ENCODE assay signal across 2 cellular contexts in the genomic region with DNA sequence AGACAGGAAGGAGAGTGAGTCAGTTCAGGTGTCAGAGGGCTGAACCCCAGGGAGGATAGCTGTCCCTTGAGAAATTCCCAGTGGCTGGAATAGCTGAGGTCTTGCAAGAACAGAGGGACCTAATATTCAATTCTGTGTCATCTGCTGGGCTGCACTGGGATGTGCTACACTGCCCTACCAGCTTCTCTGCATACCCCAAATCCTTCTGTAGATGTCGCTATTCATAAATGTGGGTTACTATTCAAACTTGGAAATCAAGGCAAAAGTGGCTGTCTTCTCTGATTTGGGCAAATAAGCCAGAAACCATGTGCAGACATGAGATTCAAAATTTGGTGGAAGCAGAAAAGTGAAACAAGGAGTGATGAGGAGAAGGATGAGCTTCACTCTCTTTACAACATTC.
TF ChIP-seq lines count a peak whose summit lies in the region.

No MANE protein-coding gene starts in this region.

TF ChIP-seq in GM12878, 131 proteins besides CTCF, POLR2A, EP300 and RAD21:
- TF ChIP-seq ATF7 (IDR thresholded peaks at IDR 0.05; ENCODE audit: low read depth), result no peak
- no peak for TF ChIP-seq RBBP5 (conservative IDR thresholded peaks at IDR 0.05)
- TF ChIP-seq SMC3 (IDR thresholded peaks at IDR 0.05; ENCODE audit: borderline replicate concordance, low read length), result peak; percentile 38; the same call in 1 of the 2 replicates

TF ChIP-seq in neural cell, 6 proteins besides CTCF, POLR2A, EP300 and RAD21:
- TF ChIP-seq SMC3 (conservative IDR thresholded peaks at IDR 0.05; ENCODE audit: poor library complexity), result peak; percentile 14
- TF ChIP-seq TAF1 (IDR thresholded peaks at IDR 0.05; ENCODE audit: low read depth), result no peak
- no peak for TF ChIP-seq POLR2AphosphoS5 (IDR thresholded peaks at IDR 0.05)
- TF ChIP-seq, protein P1, sequence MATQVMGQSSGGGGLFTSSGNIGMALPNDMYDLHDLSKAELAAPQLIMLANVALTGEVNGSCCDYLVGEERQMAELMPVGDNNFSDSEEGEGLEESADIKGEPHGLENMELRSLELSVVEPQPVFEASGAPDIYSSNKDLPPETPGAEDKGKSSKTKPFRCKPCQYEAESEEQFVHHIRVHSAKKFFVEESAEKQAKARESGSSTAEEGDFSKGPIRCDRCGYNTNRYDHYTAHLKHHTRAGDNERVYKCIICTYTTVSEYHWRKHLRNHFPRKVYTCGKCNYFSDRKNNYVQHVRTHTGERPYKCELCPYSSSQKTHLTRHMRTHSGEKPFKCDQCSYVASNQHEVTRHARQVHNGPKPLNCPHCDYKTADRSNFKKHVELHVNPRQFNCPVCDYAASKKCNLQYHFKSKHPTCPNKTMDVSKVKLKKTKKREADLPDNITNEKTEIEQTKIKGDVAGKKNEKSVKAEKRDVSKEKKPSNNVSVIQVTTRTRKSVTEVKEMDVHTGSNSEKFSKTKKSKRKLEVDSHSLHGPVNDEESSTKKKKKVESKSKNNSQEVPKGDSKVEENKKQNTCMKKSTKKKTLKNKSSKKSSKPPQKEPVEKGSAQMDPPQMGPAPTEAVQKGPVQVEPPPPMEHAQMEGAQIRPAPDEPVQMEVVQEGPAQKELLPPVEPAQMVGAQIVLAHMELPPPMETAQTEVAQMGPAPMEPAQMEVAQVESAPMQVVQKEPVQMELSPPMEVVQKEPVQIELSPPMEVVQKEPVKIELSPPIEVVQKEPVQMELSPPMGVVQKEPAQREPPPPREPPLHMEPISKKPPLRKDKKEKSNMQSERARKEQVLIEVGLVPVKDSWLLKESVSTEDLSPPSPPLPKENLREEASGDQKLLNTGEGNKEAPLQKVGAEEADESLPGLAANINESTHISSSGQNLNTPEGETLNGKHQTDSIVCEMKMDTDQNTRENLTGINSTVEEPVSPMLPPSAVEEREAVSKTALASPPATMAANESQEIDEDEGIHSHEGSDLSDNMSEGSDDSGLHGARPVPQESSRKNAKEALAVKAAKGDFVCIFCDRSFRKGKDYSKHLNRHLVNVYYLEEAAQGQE (IDR thresholded peaks at IDR 0.05; ENCODE audit: borderline replicate concordance), result no peak
